11 cellular contexts compared by ENCODE assay signal in the genomic region with DNA sequence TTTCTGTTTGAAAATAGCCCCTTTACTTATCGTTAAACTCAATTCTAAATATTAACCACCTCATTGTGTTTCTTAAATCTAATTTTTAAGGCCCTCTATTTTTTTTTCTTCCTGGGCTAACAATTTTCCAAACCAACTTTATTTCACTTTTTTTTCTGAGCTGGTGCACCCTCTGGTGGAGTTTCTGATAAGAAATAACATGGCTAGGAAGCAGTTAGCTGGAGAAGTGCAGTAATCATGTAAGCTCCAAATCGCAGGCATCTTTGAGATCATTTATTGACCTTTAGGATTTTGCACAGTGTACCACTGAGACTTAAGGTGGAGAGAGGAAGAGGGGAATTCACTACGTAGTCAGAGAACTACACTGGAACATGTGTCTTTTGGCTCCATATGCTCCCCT. TPM values are rescaled to one million over a fixed set of nuclear protein-coding genes. Genes with fewer than 3 reads are reported as not detected.
DNase-seq lines count a peak whose midpoint lies in the region; ATAC-seq and TF ChIP-seq lines count a peak whose summit lies in the region.
"Had no signal": no experiment of that assay in that cellular context is flagged by ENCODE, and none has a peak within 500 bp of the region (broad histone marks: within the 10 kb centered on the region; RNA-seq: fewer than 3 reads in every experiment).

No MANE protein-coding gene starts in this region.

- no peaks in the 10 kb centered on the region for H3K9me3 ChIP-seq in CD4-positive, alpha-beta memory T cell (ENCODE audit: control insufficient read depth in 1 of 2, low read length in 2 of 2)
- H3K9me3 ChIP-seq: heart left ventricle had no signal

- H3K4me3 ChIP-seq in astrocyte of the spinal cord (ENCODE audit: low read depth, low read length) = no peak overlapping the region
- H3K4me3 ChIP-seq in CD4-positive, alpha-beta memory T cell (ENCODE audit: low read length in 2 of 2) = no peak overlapping the region
- H3K4me3 ChIP-seq: heart left ventricle had no signal

- no peaks in the 10 kb centered on the region for H3K27me3 Mint-ChIP-seq in CD4-positive, alpha-beta memory T cell

- peaks cover 10 to 17% (median 12%) of the 10 kb centered on the region in 4 donors for H3K4me1 Mint-ChIP-seq in CD4-positive, alpha-beta memory T cell

- H3K4me3 Mint-ChIP-seq in CD4-positive, alpha-beta memory T cell = no peak overlapping the region
- H3K4me3 Mint-ChIP-seq: activated naive CD4-positive, alpha-beta T cell treated with anti-CD3 and anti-CD28 coated beads, Interleukin-2, amount 50 U/mL, for 24 hours had no signal

- TF ChIP-seq CTCF in astrocyte of the spinal cord (IDR thresholded peaks at IDR 0.05; ENCODE audit: low read depth, low read length) = peak; percentile 33

- H3K36me3 ChIP-seq in CD4-positive, alpha-beta memory T cell (ENCODE audit: insufficient read depth, low read length) = no peaks in the 10 kb centered on the region
- H3K36me3 ChIP-seq: heart left ventricle had no signal

- H3K27ac ChIP-seq in CD4-positive, alpha-beta memory T cell (ENCODE audit: low read depth, low read length) = no peak overlapping the region
- H3K27ac ChIP-seq: heart left ventricle had no signal

- no peaks in the 10 kb centered on the region for H3K36me3 Mint-ChIP-seq in CD4-positive, alpha-beta memory T cell
- H3K36me3 Mint-ChIP-seq: activated naive CD4-positive, alpha-beta T cell treated with anti-CD3 and anti-CD28 coated beads, Interleukin-2, amount 50 U/mL, for 24 hours had no signal

- H3K9me3 Mint-ChIP-seq in CD4-positive, alpha-beta memory T cell = peaks cover 0 to 2% (median 0%) of the 10 kb centered on the region in 8 donors
- H3K9me3 Mint-ChIP-seq: activated naive CD4-positive, alpha-beta T cell treated with anti-CD3 and anti-CD28 coated beads, Interleukin-2, amount 50 U/mL, for 24 hours had no signal

- peak; percentile 7 for DNase-seq in DMS114 treated with DMSO at 0.1 percent for 48 hours (lab: John Stamatoyannopoulos, UW; ENCODE audit: unreplicated experiment)
- peak; percentile 32 for DNase-seq in M059J (ENCODE audit: low read depth)
- DNase-seq in astrocyte of the spinal cord (ENCODE audit: low read depth, low spot score) = no peak
- DNase-seq in lung microvascular endothelial cell (ENCODE audit: low read depth in 2 of 2) = peak; percentile 14 to 33
- no peak for DNase-seq in stimulated activated CD8-positive, alpha-beta memory T cell treated with anti-CD3 and anti-CD28 coated beads, Interleukin-4, amount 100 ng/mL, for 48 hours
- no peak for DNase-seq in CD4-positive, alpha-beta memory T cell
- DNase-seq: heart left ventricle had no signal

- intact Hi-C loops in CD4-positive, alpha-beta memory T cell (cut with micrococcal nuclease) = no loop called here

- POLR2A ChIA-PET in CD4-positive, alpha-beta memory T cell (lab: Charles Lee; ENCODE audit: partially characterized antibody) = interaction anchor here (1.0 kb wide), 1 partner anchor 70 kb away, joined by 3 read pairs; no protein-coding TSS in a partner anchor

- H3K27ac Mint-ChIP-seq in CD4-positive, alpha-beta memory T cell = no peak overlapping the region
- H3K27ac Mint-ChIP-seq: activated naive CD4-positive, alpha-beta T cell treated with anti-CD3 and anti-CD28 coated beads, Interleukin-2, amount 50 U/mL, for 24 hours had no signal

- peaks cover 18% of the 10 kb centered on the region for H3K4me1 ChIP-seq in CD4-positive, alpha-beta memory T cell (ENCODE audit: insufficient read depth, low read length)

- no peaks in the 10 kb centered on the region for H3K27me3 ChIP-seq in CD4-positive, alpha-beta memory T cell (ENCODE audit: insufficient read depth, low read length)
- H3K27me3 ChIP-seq: heart left ventricle had no signal

- CTCF ChIA-PET in CD4-positive, alpha-beta memory T cell (lab: Charles Lee; ENCODE audit: partially characterized antibody) = interaction anchor here (0.6 kb wide), 1 partner anchor 9 kb away, joined by 3 read pairs; no protein-coding TSS in a partner anchor

- in situ Hi-C loops in astrocyte of the spinal cord (cut with HindIII; ENCODE audit: low sequenced_read_pairs) = no loop called here

- ATAC-seq in HG03378 (IDR thresholded peaks at IDR 0.05; ENCODE audit: unreplicated experiment) (no peak), HG02884 (IDR thresholded peaks at IDR 0.05; ENCODE audit: unreplicated experiment) (no peak)
- ATAC-seq: activated CD4-positive, CD25-positive, alpha-beta regulatory T cell treated with anti-CD3 and anti-CD28 coated beads, Interleukin-2, amount 50 U/mL, for 24 hours; heart left ventricle had no signal

RNA-seq across cellular contexts. Expression of a gene that starts 6.4 kb away (rescaled TPM):
- total RNA-seq in M059J (2014; rRNA removed; shearing (Covaris generic)) = not detected in 2 replicates
- not detected in 2 replicates for total RNA-seq in lung microvascular endothelial cell
- not detected for total RNA-seq in CD4-positive, alpha-beta memory T cell
- not detected for polyA plus RNA-seq in CD4-positive, alpha-beta memory T cell
- total RNA-seq: heart left ventricle had no signal
- polyA plus RNA-seq: heart left ventricle had no signal

RNA-seq across cellular contexts. Expression of a gene that starts 55.3 kb away (rescaled TPM):
- total RNA-seq in M059J (2014; rRNA removed; shearing (Covaris generic)) = not detected in 2 replicates
- not detected in 2 replicates for total RNA-seq in lung microvascular endothelial cell
- not detected for total RNA-seq in CD4-positive, alpha-beta memory T cell
- polyA plus RNA-seq in CD4-positive, alpha-beta memory T cell = not detected
- polyA plus RNA-seq: heart left ventricle had no signal

Comparison
In these comparisons a context has a peak if more than half of its experiments do, and no peak if none do; other contexts are left out.
1. DNase-seq: peak in DMS114 treated with DMSO at 0.1 percent for 48 hours (single experiment), M059J (single experiment) and lung microvascular endothelial cell (2 of 2); none in astrocyte of the spinal cord (single experiment), stimulated activated CD8-positive, alpha-beta memory T cell treated with anti-CD3 and anti-CD28 coated beads, Interleukin-4, amount 100 ng/mL, for 48 hours (single experiment) and CD4-positive, alpha-beta memory T cell (0 of 5).